ENCODE assay signal across 8 cellular contexts in the genomic region with DNA sequence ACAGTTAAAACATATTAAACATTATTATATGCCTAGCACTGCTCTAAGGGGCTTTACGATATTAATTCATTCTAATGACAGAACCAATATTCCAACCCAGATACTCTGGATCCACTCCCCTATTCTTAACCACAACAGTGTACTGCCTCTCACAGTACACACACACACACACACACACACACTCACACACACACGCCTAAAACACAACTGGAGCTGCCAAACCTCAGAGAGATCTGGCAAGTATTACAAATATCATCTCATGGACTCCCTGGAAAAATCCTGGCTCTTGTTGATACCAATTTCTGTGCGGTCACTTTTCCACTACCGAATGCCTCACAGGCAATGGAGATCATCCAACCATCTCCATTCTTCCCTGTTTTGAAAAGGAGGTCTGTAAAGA. TPM values are rescaled to one million over a fixed set of nuclear protein-coding genes. Genes with fewer than 3 reads are reported as not detected.
DNase-seq lines count a peak whose midpoint lies in the region; ATAC-seq and TF ChIP-seq lines count a peak whose summit lies in the region.

No MANE protein-coding gene starts in this region.

- H3K27me3 ChIP-seq in RWPE2 (ENCODE audit: insufficient read depth, poor library complexity, severe bottlenecking) (no peaks in the 10 kb centered on the region), fibroblast of lung (ENCODE audit: control insufficient read depth, insufficient read depth, low read length) (no peaks in the 10 kb centered on the region), trophoblast cell (ENCODE audit: insufficient read depth, low read length) (no peaks in the 10 kb centered on the region)

- peak overlapping the region; percentile 72 for H3K4me3 ChIP-seq in RWPE2 (ENCODE audit: severe bottlenecking)
- peak overlapping the region; percentile 79 to 92 (median 82) for H3K4me3 ChIP-seq in fibroblast of lung (replicated peaks in 1 of 4; ENCODE audit: control extremely low read depth in 1 of 4, insufficient read depth in 1 of 4, low read depth in 3 of 4, low read length in 4 of 4)
- H3K4me3 ChIP-seq in trophoblast cell (ENCODE audit: low read depth, low read length) = no peak overlapping the region

- no peak overlapping the region for H3K4ac ChIP-seq in trophoblast cell (ENCODE audit: low read depth, low read length)

- peaks cover 6% of the 10 kb centered on the region for H3K4me1 ChIP-seq in RWPE2 (ENCODE audit: insufficient read depth, poor library complexity, severe bottlenecking)
- peaks cover 2% of the 10 kb centered on the region for H3K4me1 ChIP-seq in fibroblast of lung (ENCODE audit: control insufficient read depth, extremely low read depth, insufficient read depth, low read length)
- peaks cover 3% of the 10 kb centered on the region in 2 experiments for H3K4me1 ChIP-seq in trophoblast cell (ENCODE audit: control insufficient read depth in 1 of 2, insufficient read depth in 2 of 2, low read length in 2 of 2)

- H3K4me2 ChIP-seq in fibroblast of lung (ENCODE audit: extremely low read depth, insufficient read depth, low read length) (peak overlapping the region; percentile 98), trophoblast cell (ENCODE audit: low read length) (peak overlapping the region; percentile 92)

- H2AFZ ChIP-seq in fibroblast of lung (ENCODE audit: low read length) (no peak overlapping the region), trophoblast cell (ENCODE audit: insufficient read depth, low read length, poor library complexity) (no peak overlapping the region)

- no peak overlapping the region for H3K18ac ChIP-seq in trophoblast cell (ENCODE audit: low read length)

- TF ChIP-seq CTCF in RWPE2 (IDR thresholded peaks at IDR 0.05; ENCODE audit: poor library complexity, severe bottlenecking) = no peak
- TF ChIP-seq CTCF in fibroblast of lung (conservative IDR thresholded peaks at IDR 0.05 in 1 of 2, IDR thresholded peaks at IDR 0.05 in 1 of 2; ENCODE audit: low read depth in 1 of 2, low read length in 2 of 2) = no peak
- no peak for TF ChIP-seq CTCF in RWPE1 (conservative IDR thresholded peaks at IDR 0.05; ENCODE audit: low read depth)

- H3K36me3 ChIP-seq in RWPE2 (ENCODE audit: low read depth) (peaks cover 4% of the 10 kb centered on the region), fibroblast of lung (ENCODE audit: control insufficient read depth, insufficient read depth, low read length) (no peaks in the 10 kb centered on the region), trophoblast cell (ENCODE audit: control insufficient read depth in 1 of 2, insufficient read depth in 2 of 2, low read length in 2 of 2) (no peaks in the 10 kb centered on the region)

- H4K12ac ChIP-seq in trophoblast cell (ENCODE audit: low read depth, low read length) = no peak overlapping the region

- POLR2A ChIA-PET in RWPE1 (lab: Yijun Ruan, JAX; ENCODE audit: low non-redundant PET) = no interaction called here

- peak; percentile 2 for DNase-seq in EL
- DNase-seq in RWPE2 (ENCODE audit: low spot score) = no peak
- DNase-seq in fibroblast of lung (ENCODE audit: low read depth in 2 of 2) = peak; percentile 42 to 81
- no peak for DNase-seq in trophoblast cell
- DNase-seq in RWPE1 (ENCODE audit: low spot score) = no peak

- H3K23ac ChIP-seq in trophoblast cell (ENCODE audit: low read length) = no peak overlapping the region

- no CpG with 5 or more reads among the region's 4 CpGs for WGBS in trophoblast cell (ENCODE audit: extremely low coverage, insufficient coverage, insufficient read length)

- no peak overlapping the region for H2AK5ac ChIP-seq in trophoblast cell (ENCODE audit: low read length)

- H4K8ac ChIP-seq in trophoblast cell (ENCODE audit: low read depth, low read length) = no peak overlapping the region

- H3K79me1 ChIP-seq in trophoblast cell (ENCODE audit: low read length) = peaks cover 7% of the 10 kb centered on the region

- H2BK12ac ChIP-seq in trophoblast cell (ENCODE audit: low read length) = no peak overlapping the region

- H3K9ac ChIP-seq in fibroblast of lung (ENCODE audit: insufficient read depth, low read length) (no peak overlapping the region), trophoblast cell (ENCODE audit: low read length) (no peak overlapping the region)

- H4K20me1 ChIP-seq in fibroblast of lung (ENCODE audit: control insufficient read depth, extremely low read depth, insufficient read depth, low read length) = no peaks in the 10 kb centered on the region

- ATAC-seq in RWPE2 (ENCODE audit: low read depth) (no peak), GM21447 (IDR thresholded peaks at IDR 0.05; ENCODE audit: unreplicated experiment) (no peak), GM18907 (IDR thresholded peaks at IDR 0.05; ENCODE audit: unreplicated experiment) (no peak), HG02981 (IDR thresholded peaks at IDR 0.05; ENCODE audit: unreplicated experiment) (no peak)

- H3K79me2 ChIP-seq in fibroblast of lung (ENCODE audit: control insufficient read depth, insufficient read depth, low read length) = peaks cover 8% of the 10 kb centered on the region
- peaks cover 5% of the 10 kb centered on the region for H3K79me2 ChIP-seq in trophoblast cell (ENCODE audit: control insufficient read depth, insufficient read depth, low read length, poor library complexity)

- peak overlapping the region; percentile 56 for H3K27ac ChIP-seq in RWPE2 (ENCODE audit: poor library complexity, severe bottlenecking)
- H3K27ac ChIP-seq in fibroblast of lung (ENCODE audit: insufficient read depth, low read length) = no peak overlapping the region
- H3K27ac ChIP-seq in trophoblast cell (ENCODE audit: low read depth, low read length) = no peak overlapping the region
- H3K27ac ChIP-seq in RWPE1 = no peak overlapping the region

- CTCF ChIA-PET in RWPE1 (lab: Yijun Ruan, JAX) = no interaction called here

- no peak overlapping the region for H4K91ac ChIP-seq in trophoblast cell (ENCODE audit: low read depth, low read length)

- no peak overlapping the region for H3K14ac ChIP-seq in trophoblast cell (ENCODE audit: low read length)

- H3K9me3 ChIP-seq in RWPE2 (ENCODE audit: severe bottlenecking) (no peaks in the 10 kb centered on the region), fibroblast of lung (ENCODE audit: control insufficient read depth, insufficient read depth, low read depth, low read length) (no peaks in the 10 kb centered on the region), trophoblast cell (ENCODE audit: insufficient read depth, low read depth, low read length) (no peaks in the 10 kb centered on the region)

- no peak overlapping the region for H2BK120ac ChIP-seq in trophoblast cell (ENCODE audit: insufficient read depth, low read length, poor library complexity)

- H2BK5ac ChIP-seq in trophoblast cell (ENCODE audit: low read depth, low read length, poor library complexity) = no peak overlapping the region

RNA-seq across cellular contexts. Expression of gene ZNF780A, which starts 1.3 kb away (rescaled TPM):
- total RNA-seq in fibroblast of lung = 12.8 and 17.3 TPM in 2 replicates
- 10.2 and 14.7 TPM in 2 replicates for polyA plus RNA-seq in fibroblast of lung
- 7.2 and 10.7 TPM in 2 replicates for polyA plus RNA-seq in fibroblast of lung (2012)
- 1.9 and 11.9 TPM in 2 replicates for polyA minus RNA-seq in fibroblast of lung (ENCODE audit: low replicate concordance)
- 15.5 and 18.0 TPM in 2 replicates for polyA plus RNA-seq in trophoblast cell (2013)

RNA-seq across cellular contexts. Expression of gene ZNF780B, which starts 33.4 kb away (rescaled TPM):
- 17.2 and 20.8 TPM in 2 replicates for total RNA-seq in fibroblast of lung
- 8.9 TPM in 2 replicates for polyA plus RNA-seq in fibroblast of lung
- polyA plus RNA-seq in fibroblast of lung (2012) = 4.5 and 7.7 TPM in 2 replicates
- 0.89 and 6.0 TPM in 2 replicates for polyA minus RNA-seq in fibroblast of lung (ENCODE audit: low replicate concordance)
- polyA plus RNA-seq in trophoblast cell (2013) = 5.9 and 6.1 TPM in 2 replicates

Comparison
In these comparisons a context has a peak if more than half of its experiments do, and no peak if none do; other contexts are left out.
1. DNase-seq: peak in EL (single experiment) and fibroblast of lung (2 of 2); none in RWPE2 (single experiment), trophoblast cell (0 of 2) and RWPE1 (single experiment).